13 cellular contexts compared by ENCODE assay signal in the genomic region with DNA sequence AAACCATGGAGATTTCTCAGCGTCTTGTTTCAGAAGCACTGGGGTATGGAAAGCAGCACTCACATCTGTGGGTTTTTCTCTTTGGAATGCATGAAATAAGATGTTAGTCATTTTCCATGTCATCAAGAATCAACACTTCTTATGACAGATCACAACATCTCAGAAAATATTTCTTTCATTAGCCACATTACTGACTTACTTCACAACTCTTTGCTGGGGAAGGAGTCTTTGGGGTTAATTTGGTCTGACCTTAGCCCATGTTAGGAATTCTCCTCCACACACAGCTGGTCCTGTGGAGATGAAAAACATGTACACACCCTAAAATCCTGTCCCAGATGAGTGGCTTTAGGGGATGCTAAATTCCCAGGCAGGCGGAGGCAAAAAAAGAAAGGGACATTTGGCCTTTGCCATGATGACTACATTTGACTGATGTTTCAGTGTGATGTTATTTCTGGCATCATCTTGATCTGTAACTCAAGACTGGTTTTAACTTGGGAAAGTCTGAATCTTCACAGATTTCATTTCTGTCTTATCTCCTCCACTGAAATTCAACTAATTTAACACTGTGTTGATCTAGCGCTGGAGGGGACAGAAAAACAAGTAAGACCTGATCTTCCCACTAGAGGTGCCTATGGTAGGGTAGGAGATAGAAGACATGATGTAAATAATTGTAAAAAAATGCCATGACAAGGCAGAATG.
DNase-seq lines count a peak whose midpoint lies in the region; ATAC-seq and TF ChIP-seq lines count a peak whose summit lies in the region.
"Had no signal": no experiment of that assay in that cellular context is flagged by ENCODE, and none has a peak within 500 bp of the region (broad histone marks: within the 10 kb centered on the region; RNA-seq: fewer than 3 reads in every experiment).

No MANE protein-coding gene starts in this region.

- no peak overlapping the region for H3K9ac ChIP-seq in mammary epithelial cell (ENCODE audit: insufficient read depth, low read length)
- no peak overlapping the region for H3K9ac ChIP-seq in subcutaneous abdominal adipose tissue (ENCODE audit: low read length in 5 of 5)
- H3K9ac ChIP-seq: neural progenitor cell had no signal

- H3K4me1 ChIP-seq in mammary epithelial cell (ENCODE audit: insufficient read depth, low read length), result peaks cover 10% of the 10 kb centered on the region
- H3K4me1 ChIP-seq in subcutaneous abdominal adipose tissue (ENCODE audit: control insufficient read depth in 5 of 5, insufficient read depth in 5 of 5, low read length in 5 of 5), result peaks cover 5 to 20% (median 12%) of the 10 kb centered on the region in 5 donors
- no peaks in the 10 kb centered on the region for H3K4me1 ChIP-seq in testis

- H3K4me2 ChIP-seq in mammary epithelial cell (ENCODE audit: insufficient read depth, low read depth, low read length), result no peak overlapping the region
- H3K4me2 ChIP-seq: neural progenitor cell had no signal

- no peaks in the 10 kb centered on the region for H3K36me3 ChIP-seq in mammary epithelial cell (ENCODE audit: insufficient read depth, low read length)
- no peaks in the 10 kb centered on the region for H3K36me3 ChIP-seq in subcutaneous abdominal adipose tissue (ENCODE audit: control insufficient read depth in 5 of 5, insufficient read depth in 5 of 5, low read length in 5 of 5)
- H3K36me3 ChIP-seq in testis (ENCODE audit: low read depth, missing control alignments), result no peaks in the 10 kb centered on the region
- H3K36me3 ChIP-seq: neural progenitor cell, transverse colon had no signal

- TF ChIP-seq POLR2A in testis (IDR thresholded peaks at IDR 0.05), result no peak

- H3K27ac ChIP-seq in mammary epithelial cell (ENCODE audit: insufficient read depth, low read depth, low read length), result no peak overlapping the region
- H3K27ac ChIP-seq in subcutaneous abdominal adipose tissue (ENCODE audit: low read depth, low read length), result peak overlapping the region; percentile 4
- H3K27ac ChIP-seq in testis, result no peak overlapping the region
- H3K27ac ChIP-seq: neural progenitor cell, transverse colon had no signal

- dilution Hi-C loops in mammary epithelial cell (cut with HindIII; ENCODE audit: low sequenced_read_pairs), result no loop called here

- peaks cover 2% of the 10 kb centered on the region for H3K4me1 Mint-ChIP-seq in CD14-positive monocyte

- no peak overlapping the region for H3K27ac Mint-ChIP-seq in CD14-positive monocyte
- H3K27ac Mint-ChIP-seq: neural progenitor cell had no signal

- in situ Hi-C loops in mammary epithelial cell (cut with MboI; ENCODE audit: low sequenced_read_pairs in 2 of 2), result no loop called here

- BruUV-seq in mammary epithelial cell (replicated peaks; lab: Mats Ljungman, UMichigan), result no TSS peak

- H3K9me3 ChIP-seq in mammary epithelial cell (replicated peaks; ENCODE audit: insufficient read depth, low read length) (no peaks in the 10 kb centered on the region), subcutaneous abdominal adipose tissue (ENCODE audit: control insufficient read depth in 5 of 5, low read length in 5 of 5) (no peaks in the 10 kb centered on the region), testis (no peaks in the 10 kb centered on the region)
- H3K9me3 ChIP-seq: transverse colon had no signal

- no peak overlapping the region for H3K4me3 Mint-ChIP-seq in CD14-positive monocyte
- H3K4me3 Mint-ChIP-seq: brain, neural progenitor cell had no signal

- 84% methylated on average over 3 of the region's 3 CpGs for WGBS in mammary epithelial cell (ENCODE audit: low coverage, missing lambda C conversion rate)
- 75 to 89% methylated on average over 3 of the region's 3 CpGs for WGBS in testis, 2 donors

- H3K27me3 ChIP-seq in mammary epithelial cell (ENCODE audit: insufficient read depth, low read length) (no peaks in the 10 kb centered on the region), subcutaneous abdominal adipose tissue (ENCODE audit: control insufficient read depth in 5 of 5, insufficient read depth in 4 of 5, low read length in 5 of 5) (no peaks in the 10 kb centered on the region), testis (no peaks in the 10 kb centered on the region)
- H3K27me3 ChIP-seq: neural progenitor cell, transverse colon had no signal

- H4K20me1 ChIP-seq in mammary epithelial cell (ENCODE audit: insufficient read depth, low read length), result no peaks in the 10 kb centered on the region

- H3K79me2 ChIP-seq in mammary epithelial cell (ENCODE audit: insufficient read depth, low read length), result no peaks in the 10 kb centered on the region

- no peak overlapping the region for H2AFZ ChIP-seq in mammary epithelial cell (ENCODE audit: low read depth, low read length)
- H2AFZ ChIP-seq: neural progenitor cell had no signal

- DNase-seq in HS-27A (ENCODE audit: low read depth) (peak; percentile 87), mammary epithelial cell (peak; percentile 38), left ventricle myocardium superior (no peak), CD14-positive monocyte (ENCODE audit: low spot score) (no peak), testis (no peak)
- DNase-seq: DMS79 treated with DMSO at 0.1 percent for 48 hours, NCI-H526, T-helper 1 cell, transverse colon had no signal

- TF ChIP-seq CTCF in mammary epithelial cell (conservative IDR thresholded peaks at IDR 0.05 in 1 of 2, IDR thresholded peaks at IDR 0.05 in 1 of 2; ENCODE audit: extremely low read depth in 1 of 2, insufficient read depth in 1 of 2, low read depth in 1 of 2, low read length in 2 of 2) (no peak), CD14-positive monocyte (IDR thresholded peaks at IDR 0.05) (no peak), testis (IDR thresholded peaks at IDR 0.05) (no peak)

- ATAC-seq in left ventricle myocardium superior, result peak; percentile 91
- no peak for ATAC-seq in GM18520 (IDR thresholded peaks at IDR 0.05; ENCODE audit: unreplicated experiment)

- no peaks in the 10 kb centered on the region for H3K36me3 Mint-ChIP-seq in CD14-positive monocyte

- CTCF ChIA-PET in mammary epithelial cell (lab: Charles Lee; ENCODE audit: low non-redundant PET), result no interaction called here

- peaks cover 0 to 8% (median 3%) of the 10 kb centered on the region in 7 donors for H3K9me3 Mint-ChIP-seq in CD14-positive monocyte

- H3K27me3 Mint-ChIP-seq in CD14-positive monocyte (ENCODE audit: low read depth in 3 of 3), result peaks cover 7 to 17% (median 9%) of the 10 kb centered on the region in 3 donors
- H3K27me3 Mint-ChIP-seq: brain had no signal

- H3K4me3 ChIP-seq in mammary epithelial cell (replicated peaks in 1 of 3; ENCODE audit: insufficient read depth in 1 of 3, low read depth in 2 of 3, low read length in 3 of 3), result no peak overlapping the region
- H3K4me3 ChIP-seq in subcutaneous abdominal adipose tissue (ENCODE audit: low read depth in 1 of 5, low read length in 5 of 5), result no peak overlapping the region
- no peak overlapping the region for H3K4me3 ChIP-seq in testis
- H3K4me3 ChIP-seq: neural progenitor cell, transverse colon had no signal

- intact Hi-C loops in mammary epithelial cell (cut with micrococcal nuclease) (no loop called here), left ventricle myocardium superior (cut with micrococcal nuclease) (no loop called here), CD14-positive monocyte (cut with micrococcal nuclease) (no loop called here), testis (cut with DNase I; ENCODE audit: low total_unique reads) (no loop called here)

Comparison
In these comparisons a context has a peak if more than half of its experiments do, and no peak if none do; other contexts are left out.
1. DNase-seq: peak in HS-27A (single experiment) and mammary epithelial cell (single experiment); none in left ventricle myocardium superior (single experiment), CD14-positive monocyte (single experiment) and testis (single experiment).